ENCODE assay signal across 1 cellular context in the genomic region with DNA sequence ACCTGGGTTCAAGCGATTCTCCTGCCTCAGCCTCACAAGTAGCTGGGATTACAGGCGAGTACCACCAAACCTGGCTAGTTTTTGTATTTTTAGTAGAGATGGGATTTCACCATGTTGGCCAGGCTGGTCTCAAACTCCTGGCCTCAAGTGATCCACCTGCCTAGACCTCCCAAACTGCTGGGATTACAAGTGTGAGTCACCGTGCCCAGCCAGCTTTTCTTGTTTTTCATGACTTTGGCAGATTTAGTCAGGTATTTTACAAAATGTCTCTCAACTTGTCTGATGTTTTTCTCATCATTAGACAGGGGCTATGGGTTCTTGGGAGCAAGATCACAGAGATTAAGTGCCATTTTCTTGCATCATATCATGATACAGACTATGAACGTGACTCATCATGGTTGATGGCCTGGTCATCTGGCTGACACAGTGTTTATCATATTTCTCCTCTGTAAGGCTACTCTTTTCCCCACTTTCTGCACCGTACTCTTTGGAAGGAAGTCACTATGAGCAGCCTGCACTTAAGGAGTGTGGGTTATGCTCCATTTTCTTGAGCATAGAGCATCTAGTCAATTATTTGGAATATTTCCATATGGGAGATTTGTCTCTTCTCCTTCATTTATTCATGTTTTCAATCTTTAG.
TF ChIP-seq lines count a peak whose summit lies in the region.

No MANE protein-coding gene starts in this region.

TF ChIP-seq in K562, 482 proteins besides CTCF, POLR2A, EP300 and RAD21 (continued from another document and continues in another):
- TF ChIP-seq, protein P1, sequence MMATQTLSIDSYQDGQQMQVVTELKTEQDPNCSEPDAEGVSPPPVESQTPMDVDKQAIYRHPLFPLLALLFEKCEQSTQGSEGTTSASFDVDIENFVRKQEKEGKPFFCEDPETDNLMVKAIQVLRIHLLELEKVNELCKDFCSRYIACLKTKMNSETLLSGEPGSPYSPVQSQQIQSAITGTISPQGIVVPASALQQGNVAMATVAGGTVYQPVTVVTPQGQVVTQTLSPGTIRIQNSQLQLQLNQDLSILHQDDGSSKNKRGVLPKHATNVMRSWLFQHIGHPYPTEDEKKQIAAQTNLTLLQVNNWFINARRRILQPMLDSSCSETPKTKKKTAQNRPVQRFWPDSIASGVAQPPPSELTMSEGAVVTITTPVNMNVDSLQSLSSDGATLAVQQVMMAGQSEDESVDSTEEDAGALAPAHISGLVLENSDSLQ (IDR thresholded peaks at IDR 0.05): peak; percentile 84
- TF ChIP-seq, protein P2, sequence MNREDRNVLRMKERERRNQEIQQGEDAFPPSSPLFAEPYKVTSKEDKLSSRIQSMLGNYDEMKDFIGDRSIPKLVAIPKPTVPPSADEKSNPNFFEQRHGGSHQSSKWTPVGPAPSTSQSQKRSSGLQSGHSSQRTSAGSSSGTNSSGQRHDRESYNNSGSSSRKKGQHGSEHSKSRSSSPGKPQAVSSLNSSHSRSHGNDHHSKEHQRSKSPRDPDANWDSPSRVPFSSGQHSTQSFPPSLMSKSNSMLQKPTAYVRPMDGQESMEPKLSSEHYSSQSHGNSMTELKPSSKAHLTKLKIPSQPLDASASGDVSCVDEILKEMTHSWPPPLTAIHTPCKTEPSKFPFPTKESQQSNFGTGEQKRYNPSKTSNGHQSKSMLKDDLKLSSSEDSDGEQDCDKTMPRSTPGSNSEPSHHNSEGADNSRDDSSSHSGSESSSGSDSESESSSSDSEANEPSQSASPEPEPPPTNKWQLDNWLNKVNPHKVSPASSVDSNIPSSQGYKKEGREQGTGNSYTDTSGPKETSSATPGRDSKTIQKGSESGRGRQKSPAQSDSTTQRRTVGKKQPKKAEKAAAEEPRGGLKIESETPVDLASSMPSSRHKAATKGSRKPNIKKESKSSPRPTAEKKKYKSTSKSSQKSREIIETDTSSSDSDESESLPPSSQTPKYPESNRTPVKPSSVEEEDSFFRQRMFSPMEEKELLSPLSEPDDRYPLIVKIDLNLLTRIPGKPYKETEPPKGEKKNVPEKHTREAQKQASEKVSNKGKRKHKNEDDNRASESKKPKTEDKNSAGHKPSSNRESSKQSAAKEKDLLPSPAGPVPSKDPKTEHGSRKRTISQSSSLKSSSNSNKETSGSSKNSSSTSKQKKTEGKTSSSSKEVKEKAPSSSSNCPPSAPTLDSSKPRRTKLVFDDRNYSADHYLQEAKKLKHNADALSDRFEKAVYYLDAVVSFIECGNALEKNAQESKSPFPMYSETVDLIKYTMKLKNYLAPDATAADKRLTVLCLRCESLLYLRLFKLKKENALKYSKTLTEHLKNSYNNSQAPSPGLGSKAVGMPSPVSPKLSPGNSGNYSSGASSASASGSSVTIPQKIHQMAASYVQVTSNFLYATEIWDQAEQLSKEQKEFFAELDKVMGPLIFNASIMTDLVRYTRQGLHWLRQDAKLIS (CRISPR knock-in tag; IDR thresholded peaks at IDR 0.05): no peak
- TF ChIP-seq HNRNPLL (IDR thresholded peaks at IDR 0.05; ENCODE audit: low read depth, low read length, poor library complexity, severe bottlenecking) (peak; percentile 41), ZNF232 (CRISPR knock-in tag; IDR thresholded peaks at IDR 0.05) (no peak), MCM7 (IDR thresholded peaks at IDR 0.05) (no peak), EWSR1 (IDR thresholded peaks at IDR 0.05; ENCODE audit: borderline replicate concordance, low read depth, partially characterized antibody) (no peak), HDAC8 (tag; IDR thresholded peaks at IDR 0.05) (no peak; the same call in 1 of the 2 replicates), FOSL1 (tag; conservative IDR thresholded peaks at IDR 0.05) (peak; percentile 99), ZNF507 (tag; conservative IDR thresholded peaks at IDR 0.05) (no peak), THRAP3 (IDR thresholded peaks at IDR 0.05; ENCODE audit: borderline replicate concordance) (no peak), CHD2 (IDR thresholded peaks at IDR 0.05; ENCODE audit: low read depth, low read length) (no peak), SAP30 (IDR thresholded peaks at IDR 0.05; ENCODE audit: borderline replicate concordance, insufficient read depth, low read depth, low read length, poor library complexity, severe bottlenecking) (no peak), SMARCC2 (IDR thresholded peaks at IDR 0.05; ENCODE audit: low read depth) (peak; percentile 89), SMAD1 (IDR thresholded peaks at IDR 0.05; ENCODE audit: low read depth, low read length, partially characterized antibody) (no peak), SLC30A9 (CRISPR knock-in tag; IDR thresholded peaks at IDR 0.05) (no peak), PYGO2 (tag; IDR thresholded peaks at IDR 0.05) (0 out of 2 replicates have a peak, but pooled peaks have one; percentile 4), SRSF3 (IDR thresholded peaks at IDR 0.05; ENCODE audit: insufficient read depth, low read length) (no peak), CTBP1 (IDR thresholded peaks at IDR 0.05; ENCODE audit: borderline replicate concordance) (peak; percentile 91), TFAM (CRISPR knock-in tag; conservative IDR thresholded peaks at IDR 0.05) (no peak), TEAD2 (tag; IDR thresholded peaks at IDR 0.05) (no peak), PRMT5 (CRISPR knock-in tag; IDR thresholded peaks at IDR 0.05) (no peak), PCBP1 (IDR thresholded peaks at IDR 0.05; ENCODE audit: low read depth, low read length, poor library complexity, severe bottlenecking) (no peak), SRSF9 (IDR thresholded peaks at IDR 0.05; ENCODE audit: borderline replicate concordance, low read depth, low read length) (no peak), TEAD4 (IDR thresholded peaks at IDR 0.05; ENCODE audit: low read length) (peak; percentile 80), TEAD4 (CRISPR knock-in tag; IDR thresholded peaks at IDR 0.05; ENCODE audit: borderline replicate concordance) (no peak), ZC3H11A (IDR thresholded peaks at IDR 0.05; ENCODE audit: low read depth, low read length) (no peak), ESRRB (CRISPR knock-in tag; IDR thresholded peaks at IDR 0.05; ENCODE audit: borderline replicate concordance) (no peak), U2AF1 (optimal IDR thresholded peaks at IDR 0.05; ENCODE audit: low read depth, low read length) (no peak), NFE2 (IDR thresholded peaks at IDR 0.05; ENCODE audit: low read depth) (peak; percentile 95), IFI16 (CRISPR knock-in tag; IDR thresholded peaks at IDR 0.05) (no peak), PML (IDR thresholded peaks at IDR 0.05; ENCODE audit: low read length) (no peak), HLTF (IDR thresholded peaks at IDR 0.05) (no peak), DNMT1 (IDR thresholded peaks at IDR 0.05) (no peak), COPS2 (conservative IDR thresholded peaks at IDR 0.05) (no peak), ZNF282 (CRISPR knock-in tag; IDR thresholded peaks at IDR 0.05) (no peak), TEAD1 (CRISPR knock-in tag; IDR thresholded peaks at IDR 0.05) (peak; percentile 61 to 63; a peak in 1 of 4 replicates), TRIM24 (IDR thresholded peaks at IDR 0.05) (peak; percentile 88 to 92), MTA1 (IDR thresholded peaks at IDR 0.05; ENCODE audit: borderline replicate concordance) (peak; percentile 85), ATF7 (IDR thresholded peaks at IDR 0.05) (peak; percentile 94), ZC3H8 (IDR thresholded peaks at IDR 0.05) (no peak), POLR3A (IDR thresholded peaks at IDR 0.05; ENCODE audit: borderline replicate concordance, extremely low read depth, insufficient read depth, insufficient read length) (no peak), NFRKB (IDR thresholded peaks at IDR 0.05; ENCODE audit: low read depth) (peak; percentile 40)
- TF ChIP-seq, protein P3, sequence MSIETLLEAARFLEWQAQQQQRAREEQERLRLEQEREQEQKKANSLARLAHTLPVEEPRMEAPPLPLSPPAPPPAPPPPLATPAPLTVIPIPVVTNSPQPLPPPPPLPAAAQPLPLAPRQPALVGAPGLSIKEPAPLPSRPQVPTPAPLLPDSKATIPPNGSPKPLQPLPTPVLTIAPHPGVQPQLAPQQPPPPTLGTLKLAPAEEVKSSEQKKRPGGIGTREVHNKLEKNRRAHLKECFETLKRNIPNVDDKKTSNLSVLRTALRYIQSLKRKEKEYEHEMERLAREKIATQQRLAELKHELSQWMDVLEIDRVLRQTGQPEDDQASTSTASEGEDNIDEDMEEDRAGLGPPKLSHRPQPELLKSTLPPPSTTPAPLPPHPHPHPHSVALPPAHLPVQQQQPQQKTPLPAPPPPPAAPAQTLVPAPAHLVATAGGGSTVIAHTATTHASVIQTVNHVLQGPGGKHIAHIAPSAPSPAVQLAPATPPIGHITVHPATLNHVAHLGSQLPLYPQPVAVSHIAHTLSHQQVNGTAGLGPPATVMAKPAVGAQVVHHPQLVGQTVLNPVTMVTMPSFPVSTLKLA (conservative IDR thresholded peaks at IDR 0.05): peak in 1 of 2 experiments; percentile 15; a peak in 1 of 4 replicates
- TF ChIP-seq, protein P4, sequence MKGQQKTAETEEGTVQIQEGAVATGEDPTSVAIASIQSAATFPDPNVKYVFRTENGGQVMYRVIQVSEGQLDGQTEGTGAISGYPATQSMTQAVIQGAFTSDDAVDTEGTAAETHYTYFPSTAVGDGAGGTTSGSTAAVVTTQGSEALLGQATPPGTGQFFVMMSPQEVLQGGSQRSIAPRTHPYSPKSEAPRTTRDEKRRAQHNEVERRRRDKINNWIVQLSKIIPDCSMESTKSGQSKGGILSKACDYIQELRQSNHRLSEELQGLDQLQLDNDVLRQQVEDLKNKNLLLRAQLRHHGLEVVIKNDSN (CRISPR knock-in tag; IDR thresholded peaks at IDR 0.05): no peak
- TF ChIP-seq, protein P5, sequence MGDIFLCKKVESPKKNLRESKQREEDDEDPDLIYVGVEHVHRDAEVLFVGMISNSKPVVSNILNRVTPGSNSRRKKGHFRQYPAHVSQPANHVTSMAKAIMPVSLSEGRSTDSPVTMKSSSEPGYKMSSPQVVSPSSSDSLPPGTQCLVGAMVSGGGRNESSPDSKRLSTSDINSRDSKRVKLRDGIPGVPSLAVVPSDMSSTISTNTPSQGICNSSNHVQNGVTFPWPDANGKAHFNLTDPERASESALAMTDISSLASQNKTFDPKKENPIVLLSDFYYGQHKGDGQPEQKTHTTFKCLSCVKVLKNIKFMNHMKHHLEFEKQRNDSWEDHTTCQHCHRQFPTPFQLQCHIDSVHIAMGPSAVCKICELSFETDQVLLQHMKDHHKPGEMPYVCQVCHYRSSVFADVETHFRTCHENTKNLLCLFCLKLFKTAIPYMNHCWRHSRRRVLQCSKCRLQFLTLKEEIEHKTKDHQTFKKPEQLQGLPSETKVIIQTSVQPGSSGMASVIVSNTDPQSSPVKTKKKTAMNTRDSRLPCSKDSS (IDR thresholded peaks at IDR 0.05; ENCODE audit: low read depth, partially characterized antibody): no peak
- TF ChIP-seq, protein P6, sequence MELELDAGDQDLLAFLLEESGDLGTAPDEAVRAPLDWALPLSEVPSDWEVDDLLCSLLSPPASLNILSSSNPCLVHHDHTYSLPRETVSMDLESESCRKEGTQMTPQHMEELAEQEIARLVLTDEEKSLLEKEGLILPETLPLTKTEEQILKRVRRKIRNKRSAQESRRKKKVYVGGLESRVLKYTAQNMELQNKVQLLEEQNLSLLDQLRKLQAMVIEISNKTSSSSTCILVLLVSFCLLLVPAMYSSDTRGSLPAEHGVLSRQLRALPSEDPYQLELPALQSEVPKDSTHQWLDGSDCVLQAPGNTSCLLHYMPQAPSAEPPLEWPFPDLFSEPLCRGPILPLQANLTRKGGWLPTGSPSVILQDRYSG (tag; conservative IDR thresholded peaks at IDR 0.05; ENCODE audit: low read depth): peak; percentile 83; the same call in 1 of the 2 replicates
- TF ChIP-seq, protein P7, sequence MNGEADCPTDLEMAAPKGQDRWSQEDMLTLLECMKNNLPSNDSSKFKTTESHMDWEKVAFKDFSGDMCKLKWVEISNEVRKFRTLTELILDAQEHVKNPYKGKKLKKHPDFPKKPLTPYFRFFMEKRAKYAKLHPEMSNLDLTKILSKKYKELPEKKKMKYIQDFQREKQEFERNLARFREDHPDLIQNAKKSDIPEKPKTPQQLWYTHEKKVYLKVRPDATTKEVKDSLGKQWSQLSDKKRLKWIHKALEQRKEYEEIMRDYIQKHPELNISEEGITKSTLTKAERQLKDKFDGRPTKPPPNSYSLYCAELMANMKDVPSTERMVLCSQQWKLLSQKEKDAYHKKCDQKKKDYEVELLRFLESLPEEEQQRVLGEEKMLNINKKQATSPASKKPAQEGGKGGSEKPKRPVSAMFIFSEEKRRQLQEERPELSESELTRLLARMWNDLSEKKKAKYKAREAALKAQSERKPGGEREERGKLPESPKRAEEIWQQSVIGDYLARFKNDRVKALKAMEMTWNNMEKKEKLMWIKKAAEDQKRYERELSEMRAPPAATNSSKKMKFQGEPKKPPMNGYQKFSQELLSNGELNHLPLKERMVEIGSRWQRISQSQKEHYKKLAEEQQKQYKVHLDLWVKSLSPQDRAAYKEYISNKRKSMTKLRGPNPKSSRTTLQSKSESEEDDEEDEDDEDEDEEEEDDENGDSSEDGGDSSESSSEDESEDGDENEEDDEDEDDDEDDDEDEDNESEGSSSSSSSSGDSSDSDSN (IDR thresholded peaks at IDR 0.05; ENCODE audit: borderline replicate concordance in 1 of 2, low read depth in 2 of 2, low read length in 2 of 2): 0 out of 4 replicates have a peak, but pooled peaks of 1 of the 2 experiments have one; percentile 28
- TF ChIP-seq, protein P8, sequence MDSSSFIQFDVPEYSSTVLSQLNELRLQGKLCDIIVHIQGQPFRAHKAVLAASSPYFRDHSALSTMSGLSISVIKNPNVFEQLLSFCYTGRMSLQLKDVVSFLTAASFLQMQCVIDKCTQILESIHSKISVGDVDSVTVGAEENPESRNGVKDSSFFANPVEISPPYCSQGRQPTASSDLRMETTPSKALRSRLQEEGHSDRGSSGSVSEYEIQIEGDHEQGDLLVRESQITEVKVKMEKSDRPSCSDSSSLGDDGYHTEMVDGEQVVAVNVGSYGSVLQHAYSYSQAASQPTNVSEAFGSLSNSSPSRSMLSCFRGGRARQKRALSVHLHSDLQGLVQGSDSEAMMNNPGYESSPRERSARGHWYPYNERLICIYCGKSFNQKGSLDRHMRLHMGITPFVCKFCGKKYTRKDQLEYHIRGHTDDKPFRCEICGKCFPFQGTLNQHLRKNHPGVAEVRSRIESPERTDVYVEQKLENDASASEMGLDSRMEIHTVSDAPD (CRISPR knock-in tag; IDR thresholded peaks at IDR 0.05): no peak
- TF ChIP-seq, protein P9, sequence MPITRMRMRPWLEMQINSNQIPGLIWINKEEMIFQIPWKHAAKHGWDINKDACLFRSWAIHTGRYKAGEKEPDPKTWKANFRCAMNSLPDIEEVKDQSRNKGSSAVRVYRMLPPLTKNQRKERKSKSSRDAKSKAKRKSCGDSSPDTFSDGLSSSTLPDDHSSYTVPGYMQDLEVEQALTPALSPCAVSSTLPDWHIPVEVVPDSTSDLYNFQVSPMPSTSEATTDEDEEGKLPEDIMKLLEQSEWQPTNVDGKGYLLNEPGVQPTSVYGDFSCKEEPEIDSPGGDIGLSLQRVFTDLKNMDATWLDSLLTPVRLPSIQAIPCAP (CRISPR knock-in tag; IDR thresholded peaks at IDR 0.05; ENCODE audit: borderline replicate concordance): no peak
- TF ChIP-seq, protein P10, sequence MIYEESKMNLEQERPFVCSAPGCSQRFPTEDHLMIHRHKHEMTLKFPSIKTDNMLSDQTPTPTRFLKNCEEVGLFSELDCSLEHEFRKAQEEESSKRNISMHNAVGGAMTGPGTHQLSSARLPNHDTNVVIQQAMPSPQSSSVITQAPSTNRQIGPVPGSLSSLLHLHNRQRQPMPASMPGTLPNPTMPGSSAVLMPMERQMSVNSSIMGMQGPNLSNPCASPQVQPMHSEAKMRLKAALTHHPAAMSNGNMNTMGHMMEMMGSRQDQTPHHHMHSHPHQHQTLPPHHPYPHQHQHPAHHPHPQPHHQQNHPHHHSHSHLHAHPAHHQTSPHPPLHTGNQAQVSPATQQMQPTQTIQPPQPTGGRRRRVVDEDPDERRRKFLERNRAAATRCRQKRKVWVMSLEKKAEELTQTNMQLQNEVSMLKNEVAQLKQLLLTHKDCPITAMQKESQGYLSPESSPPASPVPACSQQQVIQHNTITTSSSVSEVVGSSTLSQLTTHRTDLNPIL (CRISPR knock-in tag; IDR thresholded peaks at IDR 0.05): no peak
